ENCODE assay signal across 17 cellular contexts in genomic region chr22:17496843-17497242, GRCh38.
DNase-seq lines count a peak whose midpoint lies in the region; ATAC-seq, FAIRE-seq and TF ChIP-seq lines count a peak whose summit lies in the region.
"Had no signal": no experiment of that assay in that cellular context is flagged by ENCODE, and none has a peak within 500 bp of the region (broad histone marks: within the 10 kb centered on the region; RNA-seq: fewer than 3 reads in every experiment).

No MANE protein-coding gene starts in this region.

- no peaks in the 10 kb centered on the region for H3K79me2 ChIP-seq in trophoblast cell (ENCODE audit: control insufficient read depth, insufficient read depth, low read length, poor library complexity)

- CTCF ChIA-PET in WTC11 (lab: Charles Lee): no interaction called here

- no peaks in the 10 kb centered on the region for H3K9me3 Mint-ChIP-seq in WTC11
- H3K9me3 Mint-ChIP-seq: CD4-positive, alpha-beta T cell; T-cell had no signal

- no CpG with 5 or more reads among the region's 5 CpGs for WGBS in trophoblast cell (ENCODE audit: extremely low coverage, insufficient coverage, insufficient read length)

- H3K27me3 Mint-ChIP-seq in WTC11 (ENCODE audit: low read depth): no peaks in the 10 kb centered on the region
- H3K27me3 Mint-ChIP-seq: T-cell had no signal

- H3K27ac ChIP-seq in trophoblast cell (ENCODE audit: low read depth, low read length): no peak overlapping the region
- H3K27ac ChIP-seq in effector memory CD4-positive, alpha-beta T cell (ENCODE audit: insufficient read depth, low read length, poor library complexity, severe bottlenecking): no peak overlapping the region

- H3K4me2 ChIP-seq in trophoblast cell (ENCODE audit: low read length): no peak overlapping the region

- DNase-seq in GM12891 (ENCODE audit: insufficient read length, low spot score) (no peak), NOMO-1 treated with DMSO at 0.1 percent for 48 hours (lab: John Stamatoyannopoulos, UW; ENCODE audit: unreplicated experiment) (peak; percentile 83), WTC11 (ENCODE audit: low spot score) (no peak), trophoblast cell (no peak), NCI-H446 treated with DMSO at 0.1 percent for 48 hours (lab: John Stamatoyannopoulos, UW) (no peak), SW480 (ENCODE audit: low spot score) (no peak), hypothalamus (lab: John Stamatoyannopoulos, UW) (no peak)
- DNase-seq in effector memory CD4-positive, alpha-beta T cell: no peak
- DNase-seq: CD4-positive, alpha-beta T cell; DMS53; GOT3; KG1; NCI-H1092 treated with DMSO at 0.1 percent for 48 hours; NCI-H2081 treated with DMSO at 0.1 percent for 48 hours; NCI-H524; PC-3; T-cell had no signal

- peak overlapping the region; percentile 52 for H2BK5ac ChIP-seq in trophoblast cell (ENCODE audit: low read depth, low read length, poor library complexity)

- no peak overlapping the region for H2AK5ac ChIP-seq in trophoblast cell (ENCODE audit: low read length)

- no peak for TF ChIP-seq CTCF in WTC11 (IDR thresholded peaks at IDR 0.05)

- no peak overlapping the region for H2AFZ ChIP-seq in trophoblast cell (ENCODE audit: insufficient read depth, low read length, poor library complexity)

- H3K27me3 ChIP-seq in trophoblast cell (ENCODE audit: insufficient read depth, low read length): no peaks in the 10 kb centered on the region
- H3K27me3 ChIP-seq in effector memory CD4-positive, alpha-beta T cell (replicated peaks; ENCODE audit: control insufficient read depth, insufficient read depth, low read length, poor library complexity, severe bottlenecking): no peaks in the 10 kb centered on the region

- peaks cover 40% of the 10 kb centered on the region for H3K36me3 Mint-ChIP-seq in WTC11
- H3K36me3 Mint-ChIP-seq: T-cell had no signal

- no peak overlapping the region for H2BK12ac ChIP-seq in trophoblast cell (ENCODE audit: low read length)

- H3K4me3 ChIP-seq in trophoblast cell (ENCODE audit: low read depth, low read length): no peak overlapping the region
- no peak overlapping the region for H3K4me3 ChIP-seq in effector memory CD4-positive, alpha-beta T cell (ENCODE audit: insufficient read depth, low read depth, low read length, poor library complexity, severe bottlenecking)

- H3K9me3 ChIP-seq in trophoblast cell (ENCODE audit: insufficient read depth, low read depth, low read length): no peaks in the 10 kb centered on the region
- no peaks in the 10 kb centered on the region for H3K9me3 ChIP-seq in effector memory CD4-positive, alpha-beta T cell (ENCODE audit: control insufficient read depth, low read length)

- H3K4ac ChIP-seq in trophoblast cell (ENCODE audit: low read depth, low read length): no peak overlapping the region

- H3K4me3 Mint-ChIP-seq in WTC11: no peak overlapping the region
- H3K4me3 Mint-ChIP-seq: CD4-positive, alpha-beta T cell; T-cell had no signal

- no peak overlapping the region for H3K9ac ChIP-seq in trophoblast cell (ENCODE audit: low read length)

- peaks cover 0 to 3% of the 10 kb centered on the region in 2 experiments for H3K36me3 ChIP-seq in trophoblast cell (ENCODE audit: control insufficient read depth in 1 of 2, insufficient read depth in 2 of 2, low read length in 2 of 2)
- H3K36me3 ChIP-seq in effector memory CD4-positive, alpha-beta T cell (ENCODE audit: control insufficient read depth, insufficient read depth, low read length): no peaks in the 10 kb centered on the region

- POLR2A ChIA-PET in WTC11 (lab: Charles Lee): no interaction called here

- peaks cover 28% of the 10 kb centered on the region for H3K4me1 Mint-ChIP-seq in WTC11
- H3K4me1 Mint-ChIP-seq: T-cell had no signal

- no peak overlapping the region for H2BK120ac ChIP-seq in trophoblast cell (ENCODE audit: insufficient read depth, low read length, poor library complexity)

- no peak overlapping the region for H4K91ac ChIP-seq in trophoblast cell (ENCODE audit: low read depth, low read length)

- H3K79me1 ChIP-seq in trophoblast cell (ENCODE audit: low read length): no peaks in the 10 kb centered on the region

- no peak overlapping the region for H3K18ac ChIP-seq in trophoblast cell (ENCODE audit: low read length)

- no peak overlapping the region for H3K14ac ChIP-seq in trophoblast cell (ENCODE audit: low read length)

- H3K23ac ChIP-seq in trophoblast cell (ENCODE audit: low read length): no peak overlapping the region

- no peak for TF ChIP-seq POLR2A in GM12891 (IDR thresholded peaks at IDR 0.05; ENCODE audit: low read depth, low read length)

- no peak for ATAC-seq in WTC11
- ATAC-seq: PC-3, T-cell had no signal

- H4K12ac ChIP-seq in trophoblast cell (ENCODE audit: low read depth, low read length): no peak overlapping the region

- FAIRE-seq in GM12891 (lab: Jason Lieb, UNC): no peak

- no peak overlapping the region for H4K8ac ChIP-seq in trophoblast cell (ENCODE audit: low read depth, low read length)

- H3K4me1 ChIP-seq in trophoblast cell (ENCODE audit: control insufficient read depth in 1 of 2, insufficient read depth in 2 of 2, low read length in 2 of 2): peaks cover 2 to 4% of the 10 kb centered on the region in 2 experiments
- no peaks in the 10 kb centered on the region for H3K4me1 ChIP-seq in effector memory CD4-positive, alpha-beta T cell (ENCODE audit: control insufficient read depth, insufficient read depth, low read length, poor library complexity, severe bottlenecking)

- H3K27ac Mint-ChIP-seq in WTC11: peak overlapping the region; percentile 83
- H3K27ac Mint-ChIP-seq: CD4-positive, alpha-beta T cell; T-cell had no signal

TF ChIP-seq in GM12891, 5 proteins besides CTCF, POLR2A, EP300 and RAD21:
- TF ChIP-seq SPI1 (IDR thresholded peaks at IDR 0.05; ENCODE audit: low read depth, low read length) (peak; percentile 73), POU2F2 (IDR thresholded peaks at IDR 0.05; ENCODE audit: low read depth, low read length) (no peak), PAX5 (IDR thresholded peaks at IDR 0.05; ENCODE audit: insufficient read depth, low read length, severe bottlenecking) (no peak), POLR2AphosphoS5 (IDR thresholded peaks at IDR 0.05; ENCODE audit: low read depth, low read length) (no peak)

TF ChIP-seq in WTC11, 78 proteins besides CTCF, POLR2A, EP300 and RAD21:
- no peak for TF ChIP-seq GTF2I (CRISPR knock-in tag; conservative IDR thresholded peaks at IDR 0.05)
- TF ChIP-seq ETV6 (CRISPR knock-in tag; IDR thresholded peaks at IDR 0.05): no peak
- no peak for TF ChIP-seq RELA (CRISPR knock-in tag; IDR thresholded peaks at IDR 0.05; ENCODE audit: borderline replicate concordance)
